ENCODE assay signal across 1 cellular context in genomic region chr19:15836345-15836594, GRCh38.
A peak's percentile ranks its signal among the peaks of the same experiment; 100 is the strongest.
TF ChIP-seq lines count a peak whose summit lies in the region.

No MANE protein-coding gene starts in this region.

TF ChIP-seq in K562, 482 proteins besides CTCF, POLR2A, EP300 and RAD21 (continued from another document):
- TF ChIP-seq, protein P1, sequence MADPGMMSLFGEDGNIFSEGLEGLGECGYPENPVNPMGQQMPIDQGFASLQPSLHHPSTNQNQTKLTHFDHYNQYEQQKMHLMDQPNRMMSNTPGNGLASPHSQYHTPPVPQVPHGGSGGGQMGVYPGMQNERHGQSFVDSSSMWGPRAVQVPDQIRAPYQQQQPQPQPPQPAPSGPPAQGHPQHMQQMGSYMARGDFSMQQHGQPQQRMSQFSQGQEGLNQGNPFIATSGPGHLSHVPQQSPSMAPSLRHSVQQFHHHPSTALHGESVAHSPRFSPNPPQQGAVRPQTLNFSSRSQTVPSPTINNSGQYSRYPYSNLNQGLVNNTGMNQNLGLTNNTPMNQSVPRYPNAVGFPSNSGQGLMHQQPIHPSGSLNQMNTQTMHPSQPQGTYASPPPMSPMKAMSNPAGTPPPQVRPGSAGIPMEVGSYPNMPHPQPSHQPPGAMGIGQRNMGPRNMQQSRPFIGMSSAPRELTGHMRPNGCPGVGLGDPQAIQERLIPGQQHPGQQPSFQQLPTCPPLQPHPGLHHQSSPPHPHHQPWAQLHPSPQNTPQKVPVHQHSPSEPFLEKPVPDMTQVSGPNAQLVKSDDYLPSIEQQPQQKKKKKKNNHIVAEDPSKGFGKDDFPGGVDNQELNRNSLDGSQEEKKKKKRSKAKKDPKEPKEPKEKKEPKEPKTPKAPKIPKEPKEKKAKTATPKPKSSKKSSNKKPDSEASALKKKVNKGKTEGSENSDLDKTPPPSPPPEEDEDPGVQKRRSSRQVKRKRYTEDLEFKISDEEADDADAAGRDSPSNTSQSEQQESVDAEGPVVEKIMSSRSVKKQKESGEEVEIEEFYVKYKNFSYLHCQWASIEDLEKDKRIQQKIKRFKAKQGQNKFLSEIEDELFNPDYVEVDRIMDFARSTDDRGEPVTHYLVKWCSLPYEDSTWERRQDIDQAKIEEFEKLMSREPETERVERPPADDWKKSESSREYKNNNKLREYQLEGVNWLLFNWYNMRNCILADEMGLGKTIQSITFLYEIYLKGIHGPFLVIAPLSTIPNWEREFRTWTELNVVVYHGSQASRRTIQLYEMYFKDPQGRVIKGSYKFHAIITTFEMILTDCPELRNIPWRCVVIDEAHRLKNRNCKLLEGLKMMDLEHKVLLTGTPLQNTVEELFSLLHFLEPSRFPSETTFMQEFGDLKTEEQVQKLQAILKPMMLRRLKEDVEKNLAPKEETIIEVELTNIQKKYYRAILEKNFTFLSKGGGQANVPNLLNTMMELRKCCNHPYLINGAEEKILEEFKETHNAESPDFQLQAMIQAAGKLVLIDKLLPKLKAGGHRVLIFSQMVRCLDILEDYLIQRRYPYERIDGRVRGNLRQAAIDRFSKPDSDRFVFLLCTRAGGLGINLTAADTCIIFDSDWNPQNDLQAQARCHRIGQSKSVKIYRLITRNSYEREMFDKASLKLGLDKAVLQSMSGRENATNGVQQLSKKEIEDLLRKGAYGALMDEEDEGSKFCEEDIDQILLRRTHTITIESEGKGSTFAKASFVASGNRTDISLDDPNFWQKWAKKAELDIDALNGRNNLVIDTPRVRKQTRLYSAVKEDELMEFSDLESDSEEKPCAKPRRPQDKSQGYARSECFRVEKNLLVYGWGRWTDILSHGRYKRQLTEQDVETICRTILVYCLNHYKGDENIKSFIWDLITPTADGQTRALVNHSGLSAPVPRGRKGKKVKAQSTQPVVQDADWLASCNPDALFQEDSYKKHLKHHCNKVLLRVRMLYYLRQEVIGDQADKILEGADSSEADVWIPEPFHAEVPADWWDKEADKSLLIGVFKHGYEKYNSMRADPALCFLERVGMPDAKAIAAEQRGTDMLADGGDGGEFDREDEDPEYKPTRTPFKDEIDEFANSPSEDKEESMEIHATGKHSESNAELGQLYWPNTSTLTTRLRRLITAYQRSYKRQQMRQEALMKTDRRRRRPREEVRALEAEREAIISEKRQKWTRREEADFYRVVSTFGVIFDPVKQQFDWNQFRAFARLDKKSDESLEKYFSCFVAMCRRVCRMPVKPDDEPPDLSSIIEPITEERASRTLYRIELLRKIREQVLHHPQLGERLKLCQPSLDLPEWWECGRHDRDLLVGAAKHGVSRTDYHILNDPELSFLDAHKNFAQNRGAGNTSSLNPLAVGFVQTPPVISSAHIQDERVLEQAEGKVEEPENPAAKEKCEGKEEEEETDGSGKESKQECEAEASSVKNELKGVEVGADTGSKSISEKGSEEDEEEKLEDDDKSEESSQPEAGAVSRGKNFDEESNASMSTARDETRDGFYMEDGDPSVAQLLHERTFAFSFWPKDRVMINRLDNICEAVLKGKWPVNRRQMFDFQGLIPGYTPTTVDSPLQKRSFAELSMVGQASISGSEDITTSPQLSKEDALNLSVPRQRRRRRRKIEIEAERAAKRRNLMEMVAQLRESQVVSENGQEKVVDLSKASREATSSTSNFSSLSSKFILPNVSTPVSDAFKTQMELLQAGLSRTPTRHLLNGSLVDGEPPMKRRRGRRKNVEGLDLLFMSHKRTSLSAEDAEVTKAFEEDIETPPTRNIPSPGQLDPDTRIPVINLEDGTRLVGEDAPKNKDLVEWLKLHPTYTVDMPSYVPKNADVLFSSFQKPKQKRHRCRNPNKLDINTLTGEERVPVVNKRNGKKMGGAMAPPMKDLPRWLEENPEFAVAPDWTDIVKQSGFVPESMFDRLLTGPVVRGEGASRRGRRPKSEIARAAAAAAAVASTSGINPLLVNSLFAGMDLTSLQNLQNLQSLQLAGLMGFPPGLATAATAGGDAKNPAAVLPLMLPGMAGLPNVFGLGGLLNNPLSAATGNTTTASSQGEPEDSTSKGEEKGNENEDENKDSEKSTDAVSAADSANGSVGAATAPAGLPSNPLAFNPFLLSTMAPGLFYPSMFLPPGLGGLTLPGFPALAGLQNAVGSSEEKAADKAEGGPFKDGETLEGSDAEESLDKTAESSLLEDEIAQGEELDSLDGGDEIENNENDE (IDR thresholded peaks at IDR 0.05; ENCODE audit: low read depth, low read length) = peak; percentile 73
- TF ChIP-seq ZNF311 (CRISPR knock-in tag; IDR thresholded peaks at IDR 0.05) = no peak
- TF ChIP-seq ARID4B (CRISPR knock-in tag; IDR thresholded peaks at IDR 0.05) = no peak
- TF ChIP-seq HDAC3 (IDR thresholded peaks at IDR 0.05; ENCODE audit: borderline replicate concordance, partially characterized antibody) = peak; percentile 55
- TF ChIP-seq HMGXB4 (CRISPR knock-in tag; IDR thresholded peaks at IDR 0.05) = no peak
- TF ChIP-seq TCF7L2 (IDR thresholded peaks at IDR 0.05; ENCODE audit: low read depth, low read length) = no peak
- no peak for TF ChIP-seq ZNF408 (CRISPR knock-in tag; IDR thresholded peaks at IDR 0.05; ENCODE audit: low read depth)
- no peak for TF ChIP-seq NR3C1 (CRISPR knock-in tag; IDR thresholded peaks at IDR 0.05)
- TF ChIP-seq ETS2 (tag; IDR thresholded peaks at IDR 0.05; ENCODE audit: borderline replicate concordance, poor library complexity, severe bottlenecking) = no peak
- TF ChIP-seq RHOXF2B (CRISPR knock-in tag; conservative IDR thresholded peaks at IDR 0.05) = 0 out of 2 replicates have a peak, but pooled peaks have one; percentile 8
- TF ChIP-seq, protein P2, sequence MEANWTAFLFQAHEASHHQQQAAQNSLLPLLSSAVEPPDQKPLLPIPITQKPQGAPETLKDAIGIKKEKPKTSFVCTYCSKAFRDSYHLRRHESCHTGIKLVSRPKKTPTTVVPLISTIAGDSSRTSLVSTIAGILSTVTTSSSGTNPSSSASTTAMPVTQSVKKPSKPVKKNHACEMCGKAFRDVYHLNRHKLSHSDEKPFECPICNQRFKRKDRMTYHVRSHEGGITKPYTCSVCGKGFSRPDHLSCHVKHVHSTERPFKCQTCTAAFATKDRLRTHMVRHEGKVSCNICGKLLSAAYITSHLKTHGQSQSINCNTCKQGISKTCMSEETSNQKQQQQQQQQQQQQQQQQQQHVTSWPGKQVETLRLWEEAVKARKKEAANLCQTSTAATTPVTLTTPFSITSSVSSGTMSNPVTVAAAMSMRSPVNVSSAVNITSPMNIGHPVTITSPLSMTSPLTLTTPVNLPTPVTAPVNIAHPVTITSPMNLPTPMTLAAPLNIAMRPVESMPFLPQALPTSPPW (CRISPR knock-in tag; IDR thresholded peaks at IDR 0.05) = peak; percentile 81; the same call in 1 of the 2 replicates
- TF ChIP-seq SRSF3 (IDR thresholded peaks at IDR 0.05; ENCODE audit: insufficient read depth, low read length) = 0 out of 2 replicates have a peak, but pooled peaks have one; percentile 73
- TF ChIP-seq, protein P3, sequence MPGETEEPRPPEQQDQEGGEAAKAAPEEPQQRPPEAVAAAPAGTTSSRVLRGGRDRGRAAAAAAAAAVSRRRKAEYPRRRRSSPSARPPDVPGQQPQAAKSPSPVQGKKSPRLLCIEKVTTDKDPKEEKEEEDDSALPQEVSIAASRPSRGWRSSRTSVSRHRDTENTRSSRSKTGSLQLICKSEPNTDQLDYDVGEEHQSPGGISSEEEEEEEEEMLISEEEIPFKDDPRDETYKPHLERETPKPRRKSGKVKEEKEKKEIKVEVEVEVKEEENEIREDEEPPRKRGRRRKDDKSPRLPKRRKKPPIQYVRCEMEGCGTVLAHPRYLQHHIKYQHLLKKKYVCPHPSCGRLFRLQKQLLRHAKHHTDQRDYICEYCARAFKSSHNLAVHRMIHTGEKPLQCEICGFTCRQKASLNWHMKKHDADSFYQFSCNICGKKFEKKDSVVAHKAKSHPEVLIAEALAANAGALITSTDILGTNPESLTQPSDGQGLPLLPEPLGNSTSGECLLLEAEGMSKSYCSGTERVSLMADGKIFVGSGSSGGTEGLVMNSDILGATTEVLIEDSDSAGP (CRISPR knock-in tag; IDR thresholded peaks at IDR 0.05) = no peak
- no peak for TF ChIP-seq GTF2F1 (IDR thresholded peaks at IDR 0.05; ENCODE audit: low read depth, low read length)
- TF ChIP-seq TCF7 (IDR thresholded peaks at IDR 0.05; ENCODE audit: borderline replicate concordance) = no peak
- no peak for TF ChIP-seq GTF2E2 (tag; IDR thresholded peaks at IDR 0.05)
- TF ChIP-seq DMBX1 (CRISPR knock-in tag; IDR thresholded peaks at IDR 0.05; ENCODE audit: borderline replicate concordance) = no peak
- 0 out of 2 replicates have a peak, but pooled peaks have one; percentile 9 for TF ChIP-seq MYC (IDR thresholded peaks at IDR 0.05; ENCODE audit: low read depth, low read length)
- no peak for TF ChIP-seq MYC (CRISPR knock-in tag; IDR thresholded peaks at IDR 0.05; ENCODE audit: borderline replicate concordance, low read depth)
- no peak for TF ChIP-seq NR1H2 (CRISPR knock-in tag; IDR thresholded peaks at IDR 0.05)
- TF ChIP-seq ZC3H11A (IDR thresholded peaks at IDR 0.05; ENCODE audit: low read depth, low read length) = no peak
- 0 out of 4 replicates have a peak, but pooled peaks of 1 of the 2 experiments have one; percentile 9 for TF ChIP-seq SIN3A (IDR thresholded peaks at IDR 0.05; ENCODE audit: borderline replicate concordance in 2 of 2, control insufficient read depth in 1 of 2, low read depth in 2 of 2, low read length in 2 of 2)
- TF ChIP-seq CBFB (CRISPR knock-in tag; IDR thresholded peaks at IDR 0.05) = no peak
- TF ChIP-seq CSDE1 (IDR thresholded peaks at IDR 0.05) = 0 out of 4 replicates have a peak, but pooled peaks of 1 of the 2 experiments have one; percentile 40
- TF ChIP-seq MEIS2 (IDR thresholded peaks at IDR 0.05; ENCODE audit: partially characterized antibody) = peak; percentile 79
- TF ChIP-seq ZNF766 (CRISPR knock-in tag; conservative IDR thresholded peaks at IDR 0.05) = 0 out of 2 replicates have a peak, but pooled peaks have one; percentile 39
- TF ChIP-seq SMARCE1 (IDR thresholded peaks at IDR 0.05) = no peak
- TF ChIP-seq, protein P4, sequence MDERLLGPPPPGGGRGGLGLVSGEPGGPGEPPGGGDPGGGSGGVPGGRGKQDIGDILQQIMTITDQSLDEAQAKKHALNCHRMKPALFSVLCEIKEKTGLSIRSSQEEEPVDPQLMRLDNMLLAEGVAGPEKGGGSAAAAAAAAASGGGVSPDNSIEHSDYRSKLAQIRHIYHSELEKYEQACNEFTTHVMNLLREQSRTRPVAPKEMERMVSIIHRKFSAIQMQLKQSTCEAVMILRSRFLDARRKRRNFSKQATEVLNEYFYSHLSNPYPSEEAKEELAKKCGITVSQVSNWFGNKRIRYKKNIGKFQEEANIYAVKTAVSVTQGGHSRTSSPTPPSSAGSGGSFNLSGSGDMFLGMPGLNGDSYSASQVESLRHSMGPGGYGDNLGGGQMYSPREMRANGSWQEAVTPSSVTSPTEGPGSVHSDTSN (CRISPR knock-in tag; IDR thresholded peaks at IDR 0.05; ENCODE audit: low read depth) = no peak
- TF ChIP-seq, protein P4 (tag; conservative IDR thresholded peaks at IDR 0.05; ENCODE audit: low read depth) = peak; percentile 64
- TF ChIP-seq SMAD4 (CRISPR knock-in tag; conservative IDR thresholded peaks at IDR 0.05) = no peak
- TF ChIP-seq POLR2B (IDR thresholded peaks at IDR 0.05; ENCODE audit: low read depth, partially characterized antibody) = peak; percentile 17
